In genomic region chr2:20012282-20013060, GRCh38 we compare ENCODE assay signal across 8 cellular contexts. TPM values are rescaled to one million over a fixed set of nuclear protein-coding genes. Genes with fewer than 3 reads are reported as not detected.
DNase-seq lines count a peak whose midpoint lies in the region; ATAC-seq and TF ChIP-seq lines count a peak whose summit lies in the region.

TSS of gene MATN3 (minus strand) at chr2:20012668. CDS start at chr2:20012631, 37 bp downstream.

- no peaks in the 10 kb centered on the region for H3K4me1 ChIP-seq in BE2C
- peaks cover 0 to 12% of the 10 kb centered on the region in 2 donors for H3K4me1 ChIP-seq in adrenal gland (replicated peaks in 1 of 2)
- H3K4me1 ChIP-seq in iPS DF 6.9 (ENCODE audit: control insufficient read depth, insufficient read depth, low read length), result no peaks in the 10 kb centered on the region; the same call in 1 of the 2 replicates
- H3K4me1 ChIP-seq in Karpas-422 (ENCODE audit: low read length), result no peaks in the 10 kb centered on the region

- no peak within 1 kb of the TSS for H2AFZ ChIP-seq in Karpas-422 (ENCODE audit: low read length)

- ATAC-seq in HG02885 (IDR thresholded peaks at IDR 0.05; ENCODE audit: poor library complexity, unreplicated experiment) (peak; percentile 44), sciatic nerve (peak; percentile 73), GM21515 (IDR thresholded peaks at IDR 0.05; ENCODE audit: unreplicated experiment) (no peak)

- peak within 1 kb of the TSS; percentile 46 for H3K4me3 ChIP-seq in BE2C (ENCODE audit: low read depth, low read length)
- H3K4me3 ChIP-seq in adrenal gland, result peak within 1 kb of the TSS in 2 of 4 donors; percentile 39 to 83
- H3K4me3 ChIP-seq in iPS DF 6.9 (ENCODE audit: low read length), result peak within 1 kb of the TSS; percentile 84
- no peak within 1 kb of the TSS for H3K4me3 ChIP-seq in Karpas-422 (ENCODE audit: low read length)

- no peak within 1 kb of the TSS for H3K4me2 ChIP-seq in Karpas-422 (ENCODE audit: low read depth, low read length, poor library complexity, severe bottlenecking)

- 2 to 8% (median 3%) methylated on average over 3 to 86 of the region's 86 CpGs for WGBS in adrenal gland, 4 donors
- WGBS in iPS DF 6.9 (ENCODE audit: insufficient coverage, insufficient read length), result no CpG with 5 or more reads among the region's 86 CpGs

- H3K36me3 ChIP-seq in BE2C (no peaks in the 10 kb centered on the region), adrenal gland (replicated peaks in 1 of 2) (no peaks in the 10 kb centered on the region), iPS DF 6.9 (ENCODE audit: control insufficient read depth, insufficient read depth, low read length) (no peaks in the 10 kb centered on the region), Karpas-422 (ENCODE audit: insufficient read depth, low read length) (no peaks in the 10 kb centered on the region)

- H3K27ac ChIP-seq in adrenal gland, result peak within 1 kb of the TSS in 1 of 5 donors; percentile 47
- H3K27ac ChIP-seq in iPS DF 6.9 (ENCODE audit: low read length), result no peak within 1 kb of the TSS
- H3K27ac ChIP-seq in Karpas-422 (ENCODE audit: low read length), result no peak within 1 kb of the TSS

- H3K9me3 ChIP-seq in BE2C, result no peaks in the 10 kb centered on the region
- H3K9me3 ChIP-seq in adrenal gland (replicated peaks in 1 of 3), result no peaks in the 10 kb centered on the region
- H3K9me3 ChIP-seq in iPS DF 6.9 (ENCODE audit: control insufficient read depth, insufficient read depth, low read length), result no peaks in the 10 kb centered on the region
- no peaks in the 10 kb centered on the region for H3K9me3 ChIP-seq in Karpas-422 (ENCODE audit: low read length)

- DNase-seq in BE2C (no peak), adrenal gland (peak in 6 of 7 donors; percentile 31 to 59 (median 38)), iPS DF 6.9 (ENCODE audit: low read depth, low spot score) (no peak), sciatic nerve (ENCODE audit: low spot score) (peak; percentile 66), GM19240 (ENCODE audit: insufficient read length, low spot score) (no peak), Karpas-422 (no peak)

- TF ChIP-seq CTCF in BE2C (IDR thresholded peaks at IDR 0.05; ENCODE audit: low read depth, low read length) (no peak), adrenal gland (IDR thresholded peaks at IDR 0.05) (no peak)

- H3K9me2 ChIP-seq in Karpas-422 (replicated peaks; ENCODE audit: insufficient read depth, low read length), result no peaks in the 10 kb centered on the region

- peaks cover 16% of the 10 kb centered on the region for H3K27me3 ChIP-seq in BE2C
- no peaks in the 10 kb centered on the region for H3K27me3 ChIP-seq in adrenal gland
- no peaks in the 10 kb centered on the region; the same call in 1 of the 2 replicates for H3K27me3 ChIP-seq in iPS DF 6.9 (ENCODE audit: control insufficient read depth, insufficient read depth, low read length)
- no peaks in the 10 kb centered on the region for H3K27me3 ChIP-seq in Karpas-422 (ENCODE audit: low read length)

- no peak for TF ChIP-seq POLR2A in adrenal gland (IDR thresholded peaks at IDR 0.05)

- H3K79me2 ChIP-seq in Karpas-422 (ENCODE audit: low read length), result no peaks in the 10 kb centered on the region

- no peak within 1 kb of the TSS for H3K9ac ChIP-seq in Karpas-422 (ENCODE audit: low read length)

- intact Hi-C loops in adrenal gland (cut with DNase I) (no loop called here), sciatic nerve (cut with DNase I) (loop anchor here (5.0 kb wide), 1 partner anchor 90 kb away; no protein-coding TSS in a partner anchor)

- H4K20me1 ChIP-seq in Karpas-422 (ENCODE audit: insufficient read depth, low read depth, low read length), result no peaks in the 10 kb centered on the region

RNA-seq across cellular contexts. Expression of gene MATN3, which starts in this region (rescaled TPM):
- polyA plus RNA-seq in BE2C (2012; ENCODE audit: insufficient read depth, insufficient read length, low read depth), result 0.17 TPM
- total RNA-seq in adrenal gland (1 to 10 TPM in 1 of 8 donors, under 1 TPM in 6, not detected in 1; 0.14 to 1.0 (median 0.72) TPM), sciatic nerve (8.8 TPM)
- under 1 TPM; 0.16 to 0.79 (median 0.77) TPM for polyA plus RNA-seq in adrenal gland
- not detected in 2 replicates for total RNA-seq in Karpas-422 (2014; rRNA removed; shearing (Covaris generic); ENCODE audit: low replicate concordance)

Comparison
In these comparisons a context has a peak if more than half of its experiments do, and no peak if none do; other contexts are left out.
1. DNase-seq: peak in adrenal gland (6 of 7) and sciatic nerve (single experiment); none in BE2C (single experiment), iPS DF 6.9 (single experiment), GM19240 (single experiment) and Karpas-422 (single experiment).